1 cellular context compared by ENCODE assay signal in genomic region chrX:47564438-47565085, GRCh38.
TF ChIP-seq lines count a peak whose summit lies in the region.

No MANE protein-coding gene starts in this region.

TF ChIP-seq in K562, 482 proteins besides CTCF, POLR2A, EP300 and RAD21:
- 0 out of 2 replicates have a peak, but pooled peaks have one; percentile 15 for TF ChIP-seq ZNF175 (CRISPR knock-in tag; IDR thresholded peaks at IDR 0.05; ENCODE audit: low read depth)
- 0 out of 2 replicates have a peak, but pooled peaks have one; percentile 16 for TF ChIP-seq ZNF316 (IDR thresholded peaks at IDR 0.05)
- TF ChIP-seq FOXM1 (IDR thresholded peaks at IDR 0.05; ENCODE audit: low read depth): no peak
- 0 out of 2 replicates have a peak, but pooled peaks have one; percentile 33 for TF ChIP-seq FOXM1 (CRISPR knock-in tag; IDR thresholded peaks at IDR 0.05; ENCODE audit: low read depth)
- peak; percentile 40; the same call in 1 of the 2 replicates for TF ChIP-seq RBFOX2 (IDR thresholded peaks at IDR 0.05; ENCODE audit: low read depth, low read length)
- TF ChIP-seq BRD4 (IDR thresholded peaks at IDR 0.05): no peak
